In genomic region chr21:39095681-39096080, GRCh38 we compare ENCODE assay signal across 1 cellular context.
TF ChIP-seq lines count a peak whose summit lies in the region.

No MANE protein-coding gene starts in this region.

TF ChIP-seq in HepG2, 621 proteins besides CTCF, POLR2A, EP300 and RAD21 (continued from another document):
- TF ChIP-seq ZHX2 (IDR thresholded peaks at IDR 0.05; ENCODE audit: low read depth) (no peak), ZHX2 (CRISPR knock-in tag; IDR thresholded peaks at IDR 0.05; ENCODE audit: borderline replicate concordance) (no peak), ZFP37 (CRISPR knock-in tag; IDR thresholded peaks at IDR 0.05; ENCODE audit: borderline replicate concordance) (no peak), ZSCAN21 (CRISPR knock-in tag; IDR thresholded peaks at IDR 0.05; ENCODE audit: borderline replicate concordance) (0 out of 2 replicates have a peak, but pooled peaks have one; percentile 6), ZNF296 (CRISPR knock-in tag; conservative IDR thresholded peaks at IDR 0.05) (no peak), CHD4 (IDR thresholded peaks at IDR 0.05; ENCODE audit: borderline replicate concordance, low read length) (0 out of 2 replicates have a peak, but pooled peaks have one; percentile 20), HNRNPLL (IDR thresholded peaks at IDR 0.05; ENCODE audit: low read depth, low read length, poor library complexity, severe bottlenecking) (no peak), KDM5A (IDR thresholded peaks at IDR 0.05; ENCODE audit: borderline replicate concordance, low read length) (no peak), ZNF891 (CRISPR knock-in tag; IDR thresholded peaks at IDR 0.05) (0 out of 2 replicates have a peak, but pooled peaks have one; percentile 23), SRSF4 (IDR thresholded peaks at IDR 0.05; ENCODE audit: low read depth, low read length, poor library complexity, severe bottlenecking) (no peak), ZNF317 (CRISPR knock-in tag; IDR thresholded peaks at IDR 0.05) (no peak), BRD4 (CRISPR knock-in tag; IDR thresholded peaks at IDR 0.05) (0 out of 2 replicates have a peak, but pooled peaks have one; percentile 15), ZC3H4 (CRISPR knock-in tag; IDR thresholded peaks at IDR 0.05; ENCODE audit: borderline replicate concordance) (0 out of 2 replicates have a peak, but pooled peaks have one; percentile 65), ZNF550 (CRISPR knock-in tag; IDR thresholded peaks at IDR 0.05; ENCODE audit: borderline replicate concordance) (no peak), BRCA1 (CRISPR knock-in tag; IDR thresholded peaks at IDR 0.05) (no peak)
- TF ChIP-seq, protein P1, sequence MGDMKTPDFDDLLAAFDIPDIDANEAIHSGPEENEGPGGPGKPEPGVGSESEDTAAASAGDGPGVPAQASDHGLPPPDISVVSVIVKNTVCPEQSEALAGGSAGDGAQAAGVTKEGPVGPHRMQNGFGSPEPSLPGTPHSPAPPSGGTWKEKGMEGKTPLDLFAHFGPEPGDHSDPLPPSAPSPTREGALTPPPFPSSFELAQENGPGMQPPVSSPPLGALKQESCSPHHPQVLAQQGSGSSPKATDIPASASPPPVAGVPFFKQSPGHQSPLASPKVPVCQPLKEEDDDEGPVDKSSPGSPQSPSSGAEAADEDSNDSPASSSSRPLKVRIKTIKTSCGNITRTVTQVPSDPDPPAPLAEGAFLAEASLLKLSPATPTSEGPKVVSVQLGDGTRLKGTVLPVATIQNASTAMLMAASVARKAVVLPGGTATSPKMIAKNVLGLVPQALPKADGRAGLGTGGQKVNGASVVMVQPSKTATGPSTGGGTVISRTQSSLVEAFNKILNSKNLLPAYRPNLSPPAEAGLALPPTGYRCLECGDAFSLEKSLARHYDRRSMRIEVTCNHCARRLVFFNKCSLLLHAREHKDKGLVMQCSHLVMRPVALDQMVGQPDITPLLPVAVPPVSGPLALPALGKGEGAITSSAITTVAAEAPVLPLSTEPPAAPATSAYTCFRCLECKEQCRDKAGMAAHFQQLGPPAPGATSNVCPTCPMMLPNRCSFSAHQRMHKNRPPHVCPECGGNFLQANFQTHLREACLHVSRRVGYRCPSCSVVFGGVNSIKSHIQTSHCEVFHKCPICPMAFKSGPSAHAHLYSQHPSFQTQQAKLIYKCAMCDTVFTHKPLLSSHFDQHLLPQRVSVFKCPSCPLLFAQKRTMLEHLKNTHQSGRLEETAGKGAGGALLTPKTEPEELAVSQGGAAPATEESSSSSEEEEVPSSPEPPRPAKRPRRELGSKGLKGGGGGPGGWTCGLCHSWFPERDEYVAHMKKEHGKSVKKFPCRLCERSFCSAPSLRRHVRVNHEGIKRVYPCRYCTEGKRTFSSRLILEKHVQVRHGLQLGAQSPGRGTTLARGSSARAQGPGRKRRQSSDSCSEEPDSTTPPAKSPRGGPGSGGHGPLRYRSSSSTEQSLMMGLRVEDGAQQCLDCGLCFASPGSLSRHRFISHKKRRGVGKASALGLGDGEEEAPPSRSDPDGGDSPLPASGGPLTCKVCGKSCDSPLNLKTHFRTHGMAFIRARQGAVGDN (CRISPR knock-in tag; IDR thresholded peaks at IDR 0.05) = peak; percentile 61
